ENCODE assay signal across 20 cellular contexts in the genomic region with DNA sequence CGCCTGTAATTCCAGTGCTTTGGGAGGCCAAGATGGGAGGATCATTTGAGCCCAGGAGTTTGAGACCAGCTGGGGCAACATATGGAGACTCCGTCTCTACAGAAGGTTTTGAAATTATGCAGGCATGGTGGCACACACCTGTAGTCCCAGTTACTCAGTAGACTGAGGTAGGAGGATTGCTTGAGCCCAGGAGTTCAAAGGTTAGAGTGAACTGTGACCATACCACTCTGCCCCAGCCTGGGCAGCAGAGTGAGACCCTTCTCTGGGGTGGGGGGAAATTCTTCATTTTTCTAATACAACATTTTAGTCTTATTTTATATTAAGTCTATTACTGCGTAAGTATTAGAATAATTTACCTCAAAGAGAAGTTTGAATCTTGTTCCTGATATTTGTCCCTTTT. TPM values are rescaled to one million over a fixed set of nuclear protein-coding genes. Genes with fewer than 3 reads are reported as not detected.
A peak's percentile ranks its signal among the peaks of the same experiment; 100 is the strongest.
DNase-seq lines count a peak whose midpoint lies in the region; ATAC-seq lines count a peak whose summit lies in the region.
"Had no signal": no experiment of that assay in that cellular context is flagged by ENCODE, and none has a peak within 500 bp of the region (broad histone marks: within the 10 kb centered on the region; RNA-seq: fewer than 3 reads in every experiment).

No MANE protein-coding gene starts in this region.

- H3K27ac Mint-ChIP-seq in activated CD4-positive, alpha-beta memory T cell treated with anti-CD3 and anti-CD28 coated beads for 36 hours: peak overlapping the region; percentile 43
- no peak overlapping the region for H3K27ac Mint-ChIP-seq in activated CD4-positive, alpha-beta memory T cell treated with anti-CD3 and anti-CD28 coated beads, Interleukin-2, amount 10 ng/mL, durations not matched to agents 7 days and 5 days
- peak overlapping the region; percentile 69 for H3K27ac Mint-ChIP-seq in stimulated activated naive CD8-positive, alpha-beta T cell treated with anti-CD3 and anti-CD28 coated beads, Interleukin-15, Interleukin-2, amounts not matched to agents 100 ng/mL and 50 ng/mL, for 24 hours
- H3K27ac Mint-ChIP-seq in activated naive CD8-positive, alpha-beta T cell treated with anti-CD3 and anti-CD28 coated beads for 36 hours: no peak overlapping the region

- CTCF ChIA-PET in activated CD4-positive, alpha-beta memory T cell treated with anti-CD3 and anti-CD28 coated beads for 36 hours (lab: Charles Lee): no interaction called here
- CTCF ChIA-PET in activated CD4-positive, alpha-beta memory T cell treated with anti-CD3 and anti-CD28 coated beads, Interleukin-2, amount 10 ng/mL, durations not matched to agents 7 days and 5 days (lab: Charles Lee): interaction anchor here (1.5 kb wide), 1 partner anchor 295 kb away, joined by 6 read pairs; no protein-coding TSS in a partner anchor

- intact Hi-C loops in activated CD4-positive, alpha-beta memory T cell treated with anti-CD3 and anti-CD28 coated beads for 36 hours (cut with micrococcal nuclease): no loop called here

- no peaks in the 10 kb centered on the region for H3K9me3 Mint-ChIP-seq in activated CD4-positive, alpha-beta memory T cell treated with anti-CD3 and anti-CD28 coated beads for 36 hours
- H3K9me3 Mint-ChIP-seq in activated CD4-positive, alpha-beta memory T cell treated with anti-CD3 and anti-CD28 coated beads, Interleukin-2, amount 10 ng/mL, durations not matched to agents 7 days and 5 days: no peaks in the 10 kb centered on the region
- H3K9me3 Mint-ChIP-seq in stimulated activated naive CD8-positive, alpha-beta T cell treated with anti-CD3 and anti-CD28 coated beads, Interleukin-15, Interleukin-2, amounts not matched to agents 100 ng/mL and 50 ng/mL, for 24 hours: peaks cover 5% of the 10 kb centered on the region
- no peaks in the 10 kb centered on the region for H3K9me3 Mint-ChIP-seq in activated naive CD8-positive, alpha-beta T cell treated with anti-CD3 and anti-CD28 coated beads for 36 hours

- H3K27me3 Mint-ChIP-seq in activated CD4-positive, alpha-beta memory T cell treated with anti-CD3 and anti-CD28 coated beads for 36 hours: no peaks in the 10 kb centered on the region
- H3K27me3 Mint-ChIP-seq in activated CD4-positive, alpha-beta memory T cell treated with anti-CD3 and anti-CD28 coated beads, Interleukin-2, amount 10 ng/mL, durations not matched to agents 7 days and 5 days: no peaks in the 10 kb centered on the region
- no peaks in the 10 kb centered on the region for H3K27me3 Mint-ChIP-seq in stimulated activated naive CD8-positive, alpha-beta T cell treated with anti-CD3 and anti-CD28 coated beads, Interleukin-15, Interleukin-2, amounts not matched to agents 100 ng/mL and 50 ng/mL, for 24 hours
- no peaks in the 10 kb centered on the region for H3K27me3 Mint-ChIP-seq in activated naive CD8-positive, alpha-beta T cell treated with anti-CD3 and anti-CD28 coated beads for 36 hours
- H3K27me3 Mint-ChIP-seq: CD4-positive, alpha-beta memory T cell had no signal

- POLR2A ChIA-PET in activated CD4-positive, alpha-beta memory T cell treated with anti-CD3 and anti-CD28 coated beads for 36 hours (lab: Charles Lee): interaction anchor here (1.2 kb wide), 1 partner anchor 18 kb away, joined by 3 read pairs; no protein-coding TSS in a partner anchor
- POLR2A ChIA-PET in activated CD4-positive, alpha-beta memory T cell treated with anti-CD3 and anti-CD28 coated beads, Interleukin-2, amount 10 ng/mL, durations not matched to agents 7 days and 5 days (lab: Charles Lee): no interaction called here

- ATAC-seq in stimulated activated naive CD8-positive, alpha-beta T cell treated with anti-CD3 and anti-CD28 coated beads, Interleukin-15, Interleukin-2, amounts not matched to agents 100 U/mL and 50 U/mL, for 24 hours: no peak
- ATAC-seq: A549, Right ventricle myocardium inferior had no signal

- H3K36me3 Mint-ChIP-seq in activated CD4-positive, alpha-beta memory T cell treated with anti-CD3 and anti-CD28 coated beads for 36 hours: peaks cover 67% of the 10 kb centered on the region
- H3K36me3 Mint-ChIP-seq in activated CD4-positive, alpha-beta memory T cell treated with anti-CD3 and anti-CD28 coated beads, Interleukin-2, amount 10 ng/mL, durations not matched to agents 7 days and 5 days (ENCODE audit: low read depth): peaks cover 89% of the 10 kb centered on the region
- H3K36me3 Mint-ChIP-seq in stimulated activated naive CD8-positive, alpha-beta T cell treated with anti-CD3 and anti-CD28 coated beads, Interleukin-15, Interleukin-2, amounts not matched to agents 100 ng/mL and 50 ng/mL, for 24 hours (ENCODE audit: low read depth): peaks cover 88% of the 10 kb centered on the region
- H3K36me3 Mint-ChIP-seq in activated naive CD8-positive, alpha-beta T cell treated with anti-CD3 and anti-CD28 coated beads for 36 hours: peaks cover 67% of the 10 kb centered on the region

- peaks cover 65% of the 10 kb centered on the region for H3K4me1 Mint-ChIP-seq in activated CD4-positive, alpha-beta memory T cell treated with anti-CD3 and anti-CD28 coated beads for 36 hours (ENCODE audit: low read depth)
- peaks cover 61% of the 10 kb centered on the region for H3K4me1 Mint-ChIP-seq in activated CD4-positive, alpha-beta memory T cell treated with anti-CD3 and anti-CD28 coated beads, Interleukin-2, amount 10 ng/mL, durations not matched to agents 7 days and 5 days
- H3K4me1 Mint-ChIP-seq in stimulated activated naive CD8-positive, alpha-beta T cell treated with anti-CD3 and anti-CD28 coated beads, Interleukin-15, Interleukin-2, amounts not matched to agents 100 ng/mL and 50 ng/mL, for 24 hours (ENCODE audit: low read depth): peaks cover 85% of the 10 kb centered on the region
- peaks cover 60% of the 10 kb centered on the region for H3K4me1 Mint-ChIP-seq in activated naive CD8-positive, alpha-beta T cell treated with anti-CD3 and anti-CD28 coated beads for 36 hours

- H3K4me3 Mint-ChIP-seq in activated CD4-positive, alpha-beta memory T cell treated with anti-CD3 and anti-CD28 coated beads for 36 hours: no peak overlapping the region
- no peak overlapping the region for H3K4me3 Mint-ChIP-seq in activated CD4-positive, alpha-beta memory T cell treated with anti-CD3 and anti-CD28 coated beads, Interleukin-2, amount 10 ng/mL, durations not matched to agents 7 days and 5 days
- peak overlapping the region; percentile 12 for H3K4me3 Mint-ChIP-seq in stimulated activated naive CD8-positive, alpha-beta T cell treated with anti-CD3 and anti-CD28 coated beads, Interleukin-15, Interleukin-2, amounts not matched to agents 100 ng/mL and 50 ng/mL, for 24 hours
- H3K4me3 Mint-ChIP-seq in activated naive CD8-positive, alpha-beta T cell treated with anti-CD3 and anti-CD28 coated beads for 36 hours: peak overlapping the region; percentile 12
- H3K4me3 Mint-ChIP-seq: CD4-positive, alpha-beta memory T cell had no signal

- no peak for DNase-seq in activated CD4-positive, alpha-beta memory T cell treated with anti-CD3 and anti-CD28 coated beads for 36 hours
- no peak for DNase-seq in activated CD4-positive, alpha-beta memory T cell treated with anti-CD3 and anti-CD28 coated beads, Interleukin-2, amount 10 ng/mL, durations not matched to agents 7 days and 5 days
- DNase-seq in stimulated activated naive CD8-positive, alpha-beta T cell treated with anti-CD3 and anti-CD28 coated beads, Interleukin-15, Interleukin-2, amounts not matched to agents 100 U/mL and 50 U/mL, for 24 hours: no peak
- no peak for DNase-seq in activated naive CD8-positive, alpha-beta T cell treated with anti-CD3 and anti-CD28 coated beads for 36 hours
- no peak for DNase-seq in NCI-H748 treated with DMSO at 0.1 percent for 48 hours (lab: John Stamatoyannopoulos, UW)
- DNase-seq in NCI-H1417 (lab: John Stamatoyannopoulos, UW): no peak
- DNase-seq: CD4-positive, alpha-beta memory T cell; DMS153; GDM1; MM.1S; NCI-H1092; NCI-H146; NCI-H2029 treated with DMSO at 0.1 percent for 48 hours; NCI-H2171 treated with DMSO at 0.1 percent for 48 hours; NCI-H446; NCI-H69; Peyer's patch had no signal

RNA-seq across cellular contexts. Expression of a gene that starts 20.1 kb away (rescaled TPM):
- 1 to 10 TPM; 4.8 to 5.8 TPM for total RNA-seq in activated CD4-positive, alpha-beta memory T cell treated with anti-CD3 and anti-CD28 coated beads for 36 hours
- total RNA-seq in activated CD4-positive, alpha-beta memory T cell treated with anti-CD3 and anti-CD28 coated beads, Interleukin-2, amount 10 ng/mL, durations not matched to agents 7 days and 5 days: 1 to 10 TPM; 8.1 to 8.5 TPM
- 1 to 10 TPM; 2.3 to 2.6 TPM for total RNA-seq in activated naive CD8-positive, alpha-beta T cell treated with anti-CD3 and anti-CD28 coated beads for 36 hours
- total RNA-seq: Right ventricle myocardium inferior had no signal

Comparison
In these comparisons a context has a peak if more than half of its experiments do, and no peak if none do; other contexts are left out.
1. H3K27ac Mint-ChIP-seq: peak in activated CD4-positive, alpha-beta memory T cell treated with anti-CD3 and anti-CD28 coated beads for 36 hours (single experiment) and stimulated activated naive CD8-positive, alpha-beta T cell treated with anti-CD3 and anti-CD28 coated beads, Interleukin-15, Interleukin-2, amounts not matched to agents 100 ng/mL and 50 ng/mL, for 24 hours (single experiment); none in activated CD4-positive, alpha-beta memory T cell treated with anti-CD3 and anti-CD28 coated beads, Interleukin-2, amount 10 ng/mL, durations not matched to agents 7 days and 5 days (single experiment) and activated naive CD8-positive, alpha-beta T cell treated with anti-CD3 and anti-CD28 coated beads for 36 hours (single experiment).
2. H3K4me3 Mint-ChIP-seq: peak in stimulated activated naive CD8-positive, alpha-beta T cell treated with anti-CD3 and anti-CD28 coated beads, Interleukin-15, Interleukin-2, amounts not matched to agents 100 ng/mL and 50 ng/mL, for 24 hours (single experiment) and activated naive CD8-positive, alpha-beta T cell treated with anti-CD3 and anti-CD28 coated beads for 36 hours (single experiment); none in activated CD4-positive, alpha-beta memory T cell treated with anti-CD3 and anti-CD28 coated beads for 36 hours (single experiment) and activated CD4-positive, alpha-beta memory T cell treated with anti-CD3 and anti-CD28 coated beads, Interleukin-2, amount 10 ng/mL, durations not matched to agents 7 days and 5 days (single experiment).